26 cellular contexts compared by ENCODE assay signal in genomic region chr11:84740050-84740449, GRCh38.
DNase-seq lines count a peak whose midpoint lies in the region; ATAC-seq and TF ChIP-seq lines count a peak whose summit lies in the region.
"Had no signal": no experiment of that assay in that cellular context is flagged by ENCODE, and none has a peak within 500 bp of the region (broad histone marks: within the 10 kb centered on the region; RNA-seq: fewer than 3 reads in every experiment).

No MANE protein-coding gene starts in this region.

- CTCF ChIA-PET in WTC11 (lab: Charles Lee) = no interaction called here

- ATAC-seq in WTC11 (peak; percentile 62), HG02759 (IDR thresholded peaks at IDR 0.05; ENCODE audit: unreplicated experiment) (no peak)
- ATAC-seq in stimulated activated naive B cell treated with anti-CD40 and anti-IgM and Interleukin-4, amounts not matched to agents 10 μg/mL and 1 μg/mL and 100 μg/mL, for 72 hours (replicated peaks) = no peak
- ATAC-seq: GM12878 had no signal

- H3K4me3 ChIP-seq in H7 (ENCODE audit: insufficient read depth, low read depth, low read length) (no peak overlapping the region), thyroid gland (replicated peaks in 1 of 3) (no peak overlapping the region)
- H3K4me3 ChIP-seq: BLaER1, GM12878 had no signal

- no peak overlapping the region for H3K27ac ChIP-seq in thyroid gland
- H3K27ac ChIP-seq: BLaER1 had no signal

- DNase-seq in H7 (peak; percentile 17), WTC11 (ENCODE audit: low spot score) (peak; percentile 13), iPS-NIHi11 (ENCODE audit: low spot score) (peak; percentile 15), posterior vena cava (ENCODE audit: low spot score) (peak; percentile 22), thyroid gland (no peak), GM19238 (ENCODE audit: insufficient read length, low spot score) (no peak)
- no peak for DNase-seq in stimulated activated naive B cell treated with anti-CD40 and anti-IgM and Interleukin-4, amounts not matched to agents 10 μg/mL and 1 μg/mL and 100 μg/mL, for 72 hours
- DNase-seq: 8988T; ACHN; BE2C; C1 segment of cervical spinal cord; CD4-positive, alpha-beta memory T cell; CD4-positive, CD25-positive, alpha-beta regulatory T cell; CD8-positive, alpha-beta memory T cell; COR-L47; DMS 273 treated with DMSO at 0.1 percent for 48 hours; DMS153; DMS53; DMS79; DND-41; EL; GDM1 had no signal

- TF ChIP-seq CTCF in WTC11 (IDR thresholded peaks at IDR 0.05) = no peak
- no peak for TF ChIP-seq CTCF in thyroid gland (IDR thresholded peaks at IDR 0.05)

- H3K36me3 ChIP-seq in H7 (replicated peaks; ENCODE audit: control insufficient read depth, insufficient read depth, low read length) = no peaks in the 10 kb centered on the region
- no peaks in the 10 kb centered on the region for H3K36me3 ChIP-seq in thyroid gland
- H3K36me3 ChIP-seq: BE2C, BLaER1 had no signal

- H3K4me1 ChIP-seq in thyroid gland = no peaks in the 10 kb centered on the region
- H3K4me1 ChIP-seq: BE2C, BLaER1 had no signal

- TF ChIP-seq POLR2A in thyroid gland (IDR thresholded peaks at IDR 0.05) = no peak

- H3K27me3 Mint-ChIP-seq in WTC11 (ENCODE audit: low read depth) = no peaks in the 10 kb centered on the region
- no peaks in the 10 kb centered on the region for H3K27me3 Mint-ChIP-seq in stimulated activated naive B cell treated with anti-CD40 and anti-IgM and Interleukin-4, amounts not matched to agents 10 μg/mL and 1 μg/mL and 100 μg/mL, for 72 hours
- H3K27me3 Mint-ChIP-seq: CD4-positive, alpha-beta memory T cell; CD4-positive, CD25-positive, alpha-beta regulatory T cell; CD8-positive, alpha-beta memory T cell had no signal

- H3K36me3 Mint-ChIP-seq in WTC11 = no peaks in the 10 kb centered on the region
- H3K36me3 Mint-ChIP-seq in stimulated activated naive B cell treated with anti-CD40 and anti-IgM and Interleukin-4, amounts not matched to agents 10 μg/mL and 1 μg/mL and 100 μg/mL, for 72 hours = no peaks in the 10 kb centered on the region
- H3K36me3 Mint-ChIP-seq: CD14-positive monocyte; CD4-positive, alpha-beta memory T cell; CD4-positive, CD25-positive, alpha-beta regulatory T cell; CD8-positive, alpha-beta memory T cell had no signal

- no peaks in the 10 kb centered on the region for H3K27me3 ChIP-seq in H7 (ENCODE audit: control insufficient read depth, insufficient read depth, low read length)
- H3K27me3 ChIP-seq in thyroid gland = no peaks in the 10 kb centered on the region
- H3K27me3 ChIP-seq: BLaER1 had no signal

- intact Hi-C loops in posterior vena cava (cut with DNase I) = no loop called here
- intact Hi-C loops in thyroid gland (cut with DNase I) = no loop called here

- H3K9me3 ChIP-seq in thyroid gland = no peaks in the 10 kb centered on the region
- H3K9me3 ChIP-seq: BE2C, BLaER1 had no signal

- no peaks in the 10 kb centered on the region for H3K4me1 Mint-ChIP-seq in WTC11
- no peaks in the 10 kb centered on the region for H3K4me1 Mint-ChIP-seq in stimulated activated naive B cell treated with anti-CD40 and anti-IgM and Interleukin-4, amounts not matched to agents 10 μg/mL and 1 μg/mL and 100 μg/mL, for 72 hours
- H3K4me1 Mint-ChIP-seq: CD14-positive monocyte; CD4-positive, alpha-beta memory T cell; CD4-positive, CD25-positive, alpha-beta regulatory T cell; CD8-positive, alpha-beta memory T cell had no signal

- 85 to 90% methylated on average over 1 of the region's 1 CpG for whole genome bisulfite sequencing in thyroid gland, 2 donors

- H3K4me3 Mint-ChIP-seq in WTC11 = no peak overlapping the region
- H3K4me3 Mint-ChIP-seq in stimulated activated naive B cell treated with anti-CD40 and anti-IgM and Interleukin-4, amounts not matched to agents 10 μg/mL and 1 μg/mL and 100 μg/mL, for 72 hours = no peak overlapping the region
- H3K4me3 Mint-ChIP-seq: CD14-positive monocyte; CD4-positive, alpha-beta memory T cell; CD4-positive, CD25-positive, alpha-beta regulatory T cell; CD8-positive, alpha-beta memory T cell had no signal

- POLR2A ChIA-PET in WTC11 (lab: Charles Lee) = no interaction called here

- no peak overlapping the region for H3K27ac Mint-ChIP-seq in WTC11
- no peak overlapping the region for H3K27ac Mint-ChIP-seq in stimulated activated naive B cell treated with anti-CD40 and anti-IgM and Interleukin-4, amounts not matched to agents 10 μg/mL and 1 μg/mL and 100 μg/mL, for 72 hours
- H3K27ac Mint-ChIP-seq: CD14-positive monocyte; CD4-positive, alpha-beta memory T cell; CD4-positive, CD25-positive, alpha-beta regulatory T cell; CD8-positive, alpha-beta memory T cell had no signal

- peaks cover 2% of the 10 kb centered on the region; the same call in 1 of the 2 replicates for H3K9me3 Mint-ChIP-seq in WTC11
- H3K9me3 Mint-ChIP-seq in stimulated activated naive B cell treated with anti-CD40 and anti-IgM and Interleukin-4, amounts not matched to agents 10 μg/mL and 1 μg/mL and 100 μg/mL, for 72 hours = peaks cover 4 to 10% of the 10 kb centered on the region in 2 donors

TF ChIP-seq in WTC11, 78 proteins besides CTCF, POLR2A, EP300 and RAD21:
- TF ChIP-seq, protein P1, sequence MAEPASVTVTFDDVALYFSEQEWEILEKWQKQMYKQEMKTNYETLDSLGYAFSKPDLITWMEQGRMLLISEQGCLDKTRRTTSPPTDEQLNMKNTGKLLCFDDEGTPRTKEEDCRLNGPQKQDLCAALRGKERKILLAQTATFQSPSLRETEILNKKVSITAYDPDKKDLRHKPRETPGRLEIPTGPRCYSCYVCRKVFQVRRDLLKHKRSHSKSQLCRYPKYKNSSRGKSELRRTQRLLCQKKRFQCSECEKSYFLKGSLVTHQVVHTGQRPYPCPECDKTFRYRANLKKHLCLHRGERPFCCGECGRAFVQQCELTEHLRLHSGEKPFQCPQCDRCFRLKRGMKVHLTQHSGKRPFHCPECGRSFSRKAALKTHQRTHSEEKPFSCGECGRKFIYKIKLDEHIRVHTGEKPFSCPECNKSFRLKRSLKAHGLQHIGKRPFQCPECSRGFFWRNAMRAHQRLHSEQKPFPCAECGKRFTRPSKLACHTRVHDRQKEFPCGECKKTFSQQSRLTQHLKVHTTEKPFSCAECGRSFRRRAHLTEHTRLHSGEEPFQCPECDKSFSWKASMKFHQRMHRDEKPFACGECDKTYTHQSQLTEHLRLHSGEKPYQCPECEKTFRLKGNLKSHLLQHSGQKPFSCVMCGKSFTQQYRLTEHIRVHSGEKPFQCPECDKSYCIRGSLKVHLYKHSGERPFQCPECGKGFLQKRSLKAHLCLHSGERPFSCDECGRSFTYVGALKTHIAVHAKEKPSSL (CRISPR knock-in tag; conservative IDR thresholded peaks at IDR 0.05) = no peak
- TF ChIP-seq STAT6 (CRISPR knock-in tag; conservative IDR thresholded peaks at IDR 0.05; ENCODE audit: low read depth) = no peak
- TF ChIP-seq ESRRA (CRISPR knock-in tag; IDR thresholded peaks at IDR 0.05; ENCODE audit: borderline replicate concordance) = no peak
- TF ChIP-seq, protein P2, sequence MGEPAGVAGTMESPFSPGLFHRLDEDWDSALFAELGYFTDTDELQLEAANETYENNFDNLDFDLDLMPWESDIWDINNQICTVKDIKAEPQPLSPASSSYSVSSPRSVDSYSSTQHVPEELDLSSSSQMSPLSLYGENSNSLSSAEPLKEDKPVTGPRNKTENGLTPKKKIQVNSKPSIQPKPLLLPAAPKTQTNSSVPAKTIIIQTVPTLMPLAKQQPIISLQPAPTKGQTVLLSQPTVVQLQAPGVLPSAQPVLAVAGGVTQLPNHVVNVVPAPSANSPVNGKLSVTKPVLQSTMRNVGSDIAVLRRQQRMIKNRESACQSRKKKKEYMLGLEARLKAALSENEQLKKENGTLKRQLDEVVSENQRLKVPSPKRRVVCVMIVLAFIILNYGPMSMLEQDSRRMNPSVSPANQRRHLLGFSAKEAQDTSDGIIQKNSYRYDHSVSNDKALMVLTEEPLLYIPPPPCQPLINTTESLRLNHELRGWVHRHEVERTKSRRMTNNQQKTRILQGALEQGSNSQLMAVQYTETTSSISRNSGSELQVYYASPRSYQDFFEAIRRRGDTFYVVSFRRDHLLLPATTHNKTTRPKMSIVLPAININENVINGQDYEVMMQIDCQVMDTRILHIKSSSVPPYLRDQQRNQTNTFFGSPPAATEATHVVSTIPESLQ (CRISPR knock-in tag; IDR thresholded peaks at IDR 0.05) = no peak
- TF ChIP-seq GTF2I (CRISPR knock-in tag; conservative IDR thresholded peaks at IDR 0.05) = no peak
- no peak for TF ChIP-seq OVOL2 (CRISPR knock-in tag; IDR thresholded peaks at IDR 0.05; ENCODE audit: borderline replicate concordance)
- TF ChIP-seq FOXP4 (CRISPR knock-in tag; IDR thresholded peaks at IDR 0.05) = no peak

Comparison
In these comparisons a context has a peak if more than half of its experiments do, and no peak if none do; other contexts are left out.
1. DNase-seq: peak in H7 (single experiment), WTC11 (single experiment), iPS-NIHi11 (single experiment) and posterior vena cava (single experiment); none in thyroid gland (0 of 2), stimulated activated naive B cell treated with anti-CD40 and anti-IgM and Interleukin-4, amounts not matched to agents 10 μg/mL and 1 μg/mL and 100 μg/mL, for 72 hours (single experiment) and GM19238 (single experiment).